In genomic region chr19:11203194-11204075, GRCh38 we compare ENCODE assay signal across 8 cellular contexts. TPM values are rescaled to one million over a fixed set of nuclear protein-coding genes. Genes with fewer than 3 reads are reported as not detected.
DNase-seq lines count a peak whose midpoint lies in the region; ATAC-seq and TF ChIP-seq lines count a peak whose summit lies in the region.

No MANE protein-coding gene starts in this region.

- H3K27ac Mint-ChIP-seq in activated CD8-positive, alpha-beta memory T cell treated with anti-CD3 and anti-CD28 coated beads, Interleukin-2, amount 10 ng/mL, durations not matched to agents 7 days and 5 days, result no peak overlapping the region

- H3K4me1 Mint-ChIP-seq in activated CD8-positive, alpha-beta memory T cell treated with anti-CD3 and anti-CD28 coated beads, Interleukin-2, amount 10 ng/mL, durations not matched to agents 7 days and 5 days, result no peaks in the 10 kb centered on the region

- H3K9ac ChIP-seq in mucosa of rectum (ENCODE audit: low read depth in 1 of 2, low read length in 2 of 2), result peak overlapping the region in 1 of 2 donors; percentile 14

- H3K4me3 ChIP-seq in epithelial cell of proximal tubule (ENCODE audit: low read depth, low read length) (no peak overlapping the region), mucosa of rectum (ENCODE audit: low read length in 2 of 2) (peak overlapping the region in 1 of 2 donors; percentile 7), suprapubic skin (no peak overlapping the region)

- H3K27ac ChIP-seq in mucosa of rectum (ENCODE audit: low read depth in 2 of 2, low read length in 2 of 2) (peak overlapping the region; percentile 70 to 80), suprapubic skin (peak overlapping the region; percentile 73)

- H3K9me3 Mint-ChIP-seq in activated CD8-positive, alpha-beta memory T cell treated with anti-CD3 and anti-CD28 coated beads, Interleukin-2, amount 10 ng/mL, durations not matched to agents 7 days and 5 days (ENCODE audit: low read depth), result no peaks in the 10 kb centered on the region

- H3K27me3 ChIP-seq in mucosa of rectum (ENCODE audit: control insufficient read depth in 2 of 2, insufficient read depth in 2 of 2, low read length in 2 of 2) (no peaks in the 10 kb centered on the region), suprapubic skin (no peaks in the 10 kb centered on the region)

- no peak for TF ChIP-seq EP300 in suprapubic skin (IDR thresholded peaks at IDR 0.05)

- ATAC-seq in activated CD8-positive, alpha-beta memory T cell treated with anti-CD3 and anti-CD28 coated beads, Interleukin-2, amount 10 ng/mL, durations not matched to agents 7 days and 5 days, result peak; percentile 10
- ATAC-seq in HG03039 (IDR thresholded peaks at IDR 0.05; ENCODE audit: unreplicated experiment) (no peak), GM18867 (IDR thresholded peaks at IDR 0.05; ENCODE audit: unreplicated experiment) (no peak)

- WGBS in suprapubic skin, result 41% methylated on average over 16 of the region's 17 CpGs

- H3K36me3 ChIP-seq in mucosa of rectum (ENCODE audit: control insufficient read depth in 2 of 2, insufficient read depth in 2 of 2, low read length in 2 of 2) (peaks cover 0 to 3% of the 10 kb centered on the region in 2 donors), suprapubic skin (peaks cover 38% of the 10 kb centered on the region)

- H3K36me3 Mint-ChIP-seq in activated CD8-positive, alpha-beta memory T cell treated with anti-CD3 and anti-CD28 coated beads, Interleukin-2, amount 10 ng/mL, durations not matched to agents 7 days and 5 days, result no peaks in the 10 kb centered on the region

- DNase-seq in ELF-1 (ENCODE audit: low read depth, low spot score) (peak; percentile 58), LHCN-M2 (ENCODE audit: low read depth) (peak; percentile 92), epithelial cell of proximal tubule (ENCODE audit: low read depth) (no peak), suprapubic skin (ENCODE audit: low spot score in 2 of 2) (peak; percentile 86 to 89)
- DNase-seq in activated CD8-positive, alpha-beta memory T cell treated with anti-CD3 and anti-CD28 coated beads, Interleukin-2, amount 10 ng/mL, durations not matched to agents 7 days and 5 days, result no peak

- H3K4me3 Mint-ChIP-seq in activated CD8-positive, alpha-beta memory T cell treated with anti-CD3 and anti-CD28 coated beads, Interleukin-2, amount 10 ng/mL, durations not matched to agents 7 days and 5 days, result no peak overlapping the region

- TF ChIP-seq POLR2A in suprapubic skin (IDR thresholded peaks at IDR 0.05), result no peak

- H3K9me3 ChIP-seq in mucosa of rectum (ENCODE audit: control insufficient read depth in 2 of 2, low read length in 2 of 2) (no peaks in the 10 kb centered on the region), suprapubic skin (no peaks in the 10 kb centered on the region)

- CTCF ChIA-PET in activated CD8-positive, alpha-beta memory T cell treated with anti-CD3 and anti-CD28 coated beads, Interleukin-2, amount 10 ng/mL, durations not matched to agents 7 days and 5 days (lab: Charles Lee), result interaction anchor here (1.2 kb wide), 1 partner anchor 65 kb away, joined by 4 read pairs; no protein-coding TSS in a partner anchor

- H3K27me3 Mint-ChIP-seq in activated CD8-positive, alpha-beta memory T cell treated with anti-CD3 and anti-CD28 coated beads, Interleukin-2, amount 10 ng/mL, durations not matched to agents 7 days and 5 days, result peaks cover 6% of the 10 kb centered on the region

- peaks cover 0 to 3% of the 10 kb centered on the region in 2 donors for H3K4me1 ChIP-seq in mucosa of rectum (ENCODE audit: control insufficient read depth in 2 of 2, insufficient read depth in 2 of 2, low read length in 2 of 2)
- H3K4me1 ChIP-seq in suprapubic skin, result peaks cover 33% of the 10 kb centered on the region

- TF ChIP-seq CTCF in epithelial cell of proximal tubule (conservative IDR thresholded peaks at IDR 0.05; ENCODE audit: low read depth, low read length), result peak; percentile 81
- TF ChIP-seq CTCF in suprapubic skin (IDR thresholded peaks at IDR 0.05), result peak; percentile 63 to 78

RNA-seq across cellular contexts. Expression of gene KANK2, which starts 6.1 kb away (rescaled TPM):
- 336 and 345 TPM in 2 replicates for total RNA-seq in LHCN-M2 (2014; rRNA removed)
- 234 TPM for polyA plus RNA-seq in LHCN-M2 (2012)
- 1 to 10 TPM; 1.8 to 2.3 TPM for total RNA-seq in activated CD8-positive, alpha-beta memory T cell treated with anti-CD3 and anti-CD28 coated beads, Interleukin-2, amount 10 ng/mL, durations not matched to agents 7 days and 5 days
- total RNA-seq in epithelial cell of proximal tubule, result 78.3 and 94.0 TPM in 2 replicates
- 10 to 100 TPM; 42.5 to 75.5 (median 65.1) TPM for total RNA-seq in suprapubic skin

RNA-seq across cellular contexts. Expression of gene ANGPTL8, which starts 36.0 kb away (rescaled TPM):
- total RNA-seq in LHCN-M2 (2014; rRNA removed) (not detected in 2 replicates), epithelial cell of proximal tubule (not detected in 2 replicates), suprapubic skin (not detected)
- 0.22 TPM for polyA plus RNA-seq in LHCN-M2 (2012)
- total RNA-seq in activated CD8-positive, alpha-beta memory T cell treated with anti-CD3 and anti-CD28 coated beads, Interleukin-2, amount 10 ng/mL, durations not matched to agents 7 days and 5 days, result not detected

RNA-seq across cellular contexts. Expression of gene SPC24, which starts 47.9 kb away (rescaled TPM):
- total RNA-seq in LHCN-M2 (2014; rRNA removed) (105 and 142 TPM in 2 replicates), epithelial cell of proximal tubule (33.0 and 76.1 TPM in 2 replicates), suprapubic skin (1 to 10 TPM; 1.8 to 4.0 (median 3.7) TPM)
- polyA plus RNA-seq in LHCN-M2 (2012), result 35.1 TPM
- total RNA-seq in activated CD8-positive, alpha-beta memory T cell treated with anti-CD3 and anti-CD28 coated beads, Interleukin-2, amount 10 ng/mL, durations not matched to agents 7 days and 5 days, result 10 to 100 TPM; 62.8 to 85.5 TPM

RNA-seq across cellular contexts. Expression of gene DOCK6, which starts 58.9 kb away (rescaled TPM):
- 19.4 and 33.0 TPM in 2 replicates for total RNA-seq in LHCN-M2 (2014; rRNA removed)
- polyA plus RNA-seq in LHCN-M2 (2012), result 29.0 TPM
- under 1 TPM; 0.58 to 0.70 TPM for total RNA-seq in activated CD8-positive, alpha-beta memory T cell treated with anti-CD3 and anti-CD28 coated beads, Interleukin-2, amount 10 ng/mL, durations not matched to agents 7 days and 5 days
- 17.2 and 17.7 TPM in 2 replicates for total RNA-seq in epithelial cell of proximal tubule
- total RNA-seq in suprapubic skin, result 100 to 1,000 TPM in 2 of 4 donors, 10 to 100 TPM in 2; 69.7 to 188 (median 98.3) TPM

Comparison
In these comparisons a context has a peak if more than half of its experiments do, and no peak if none do; other contexts are left out.
1. DNase-seq: peak in ELF-1 (single experiment), LHCN-M2 (single experiment) and suprapubic skin (2 of 2); none in activated CD8-positive, alpha-beta memory T cell treated with anti-CD3 and anti-CD28 coated beads, Interleukin-2, amount 10 ng/mL, durations not matched to agents 7 days and 5 days (single experiment) and epithelial cell of proximal tubule (single experiment).
2. RNA of gene KANK2, which starts 6.1 kb away (total RNA-seq): 336 to 345 TPM in LHCN-M2, 78.3 to 94.0 TPM in epithelial cell of proximal tubule and 42.5 to 75.5 TPM in suprapubic skin; 1.8 to 2.3 TPM in activated CD8-positive, alpha-beta memory T cell treated with anti-CD3 and anti-CD28 coated beads, Interleukin-2, amount 10 ng/mL, durations not matched to agents 7 days and 5 days; every median in the first group is over 10 times any median in the second.